In genomic region chr12:50786498-50787231, GRCh38 we compare ENCODE assay signal across 1 cellular context.
TF ChIP-seq lines count a peak whose summit lies in the region.

No MANE protein-coding gene starts in this region.

TF ChIP-seq in A549, 52 proteins besides CTCF, POLR2A, EP300 and RAD21 (continued from another document):
- TF ChIP-seq ZSCAN20 (CRISPR knock-in tag; IDR thresholded peaks at IDR 0.05) = peak; percentile 93
- TF ChIP-seq HOXB5 (CRISPR knock-in tag; IDR thresholded peaks at IDR 0.05) = peak; percentile 81
- TF ChIP-seq TP53 (CRISPR knock-in tag; IDR thresholded peaks at IDR 0.05) = peak; percentile 21; the same call in 1 of the 2 replicates
- no peak for TF ChIP-seq KDM1A (IDR thresholded peaks at IDR 0.05; ENCODE audit: low read depth)
- TF ChIP-seq E2F6 (IDR thresholded peaks at IDR 0.05; ENCODE audit: borderline replicate concordance, low read depth) = no peak
- TF ChIP-seq NPAS2 (CRISPR knock-in tag; IDR thresholded peaks at IDR 0.05; ENCODE audit: borderline replicate concordance) = no peak
- TF ChIP-seq JUN (IDR thresholded peaks at IDR 0.05) = peak in 1 of 2 experiments; percentile 84; a peak in 3 of 5 replicates
- no peak for TF ChIP-seq RFX5 (IDR thresholded peaks at IDR 0.05)
- peak; percentile 72 to 95; a peak in 3 of 4 replicates for TF ChIP-seq CEBPB (IDR thresholded peaks at IDR 0.05)
- no peak for TF ChIP-seq SREBF2 (IDR thresholded peaks at IDR 0.05)
- TF ChIP-seq CBX8 (IDR thresholded peaks at IDR 0.05) = no peak
- no peak for TF ChIP-seq BHLHE40 (IDR thresholded peaks at IDR 0.05; ENCODE audit: low read depth, low read length)
- TF ChIP-seq REST (IDR thresholded peaks at IDR 0.05) = no peak
- no peak for TF ChIP-seq CBX2 (IDR thresholded peaks at IDR 0.05; ENCODE audit: borderline replicate concordance, low read depth)
- TF ChIP-seq FOSB (CRISPR knock-in tag; IDR thresholded peaks at IDR 0.05) = peak; percentile 58; the same call in 1 of the 2 replicates
- no peak for TF ChIP-seq RARB (CRISPR knock-in tag; IDR thresholded peaks at IDR 0.05)
- TF ChIP-seq KDM5A (IDR thresholded peaks at IDR 0.05) = no peak
- TF ChIP-seq PBX3 (IDR thresholded peaks at IDR 0.05) = no peak
- TF ChIP-seq ATOH8 (CRISPR knock-in tag; IDR thresholded peaks at IDR 0.05; ENCODE audit: low read depth) = no peak
- TF ChIP-seq HES2 (IDR thresholded peaks at IDR 0.05) = peak; percentile 58; the same call in 1 of the 2 replicates
- TF ChIP-seq NR3C1 (IDR thresholded peaks at IDR 0.05) = no peak
- peak; percentile 74; the same call in 1 of the 2 replicates for TF ChIP-seq HEYL (CRISPR knock-in tag; IDR thresholded peaks at IDR 0.05)
- peak; percentile 58 for TF ChIP-seq MAFK (IDR thresholded peaks at IDR 0.05; ENCODE audit: partially characterized antibody)
- peak; percentile 82; the same call in 1 of the 3 replicates for TF ChIP-seq BCL3 (IDR thresholded peaks at IDR 0.05)
- peak; percentile 85 for TF ChIP-seq MAX (IDR thresholded peaks at IDR 0.05)
